Comparison of ENCODE assay signal across 8 cellular contexts in the genomic region with DNA sequence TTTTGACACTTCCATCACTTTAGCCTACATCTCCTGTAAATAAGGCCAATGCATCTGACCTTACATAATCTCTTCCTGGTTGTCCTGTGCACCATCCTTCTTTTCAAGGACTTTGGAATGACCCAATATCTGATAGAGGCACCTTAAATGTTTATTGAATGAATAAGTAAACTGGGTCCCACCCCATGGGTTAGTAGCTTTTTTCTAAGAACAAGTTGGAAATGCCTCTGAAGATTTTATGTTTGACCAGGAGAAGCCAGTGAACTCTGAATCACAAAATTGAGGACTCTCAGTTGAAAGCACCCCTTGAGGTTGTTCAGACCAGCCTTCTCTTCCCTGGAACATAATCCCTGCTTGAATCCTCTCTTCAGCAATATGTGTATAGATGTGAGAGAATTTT. TPM values are rescaled to one million over a fixed set of nuclear protein-coding genes. Genes with fewer than 3 reads are reported as not detected.
A peak's percentile ranks its signal among the peaks of the same experiment; 100 is the strongest.
DNase-seq lines count a peak whose midpoint lies in the region; ATAC-seq and TF ChIP-seq lines count a peak whose summit lies in the region.

No MANE protein-coding gene starts in this region.

- H3K4me1 ChIP-seq in endocrine pancreas (ENCODE audit: control insufficient read depth, insufficient read depth, low read length) (peaks cover 8% of the 10 kb centered on the region), neutrophil (ENCODE audit: control insufficient read depth in 1 of 2, insufficient read depth in 1 of 2, low read depth in 1 of 2, low read length in 1 of 2) (peaks cover 22 to 30% of the 10 kb centered on the region in 2 experiments)

- H3K27ac ChIP-seq in neutrophil, result peak overlapping the region; percentile 89

- TF ChIP-seq CTCF in BJ (IDR thresholded peaks at IDR 0.05; ENCODE audit: insufficient read depth, low read depth, low read length), result no peak
- no peak for TF ChIP-seq CTCF in NB4 (IDR thresholded peaks at IDR 0.05; ENCODE audit: low read depth, low read length)
- no peak for TF ChIP-seq CTCF in neutrophil (IDR thresholded peaks at IDR 0.05)

- H3K9ac ChIP-seq in endocrine pancreas (ENCODE audit: control insufficient read depth, insufficient read depth, low read length), result no peak overlapping the region

- POLR2A ChIA-PET in BJ (lab: Charles Lee), result no interaction called here

- no peak for DNase-seq in BJ (ENCODE audit: low read depth)
- DNase-seq in NB4 (ENCODE audit: low read depth), result no peak
- DNase-seq in SKM-1 treated with dmso at 0.1 percent for 144 hours (lab: John Stamatoyannopoulos, UW; ENCODE audit: unreplicated experiment), result no peak

- no peak for TF ChIP-seq POLR2A in NB4 (IDR thresholded peaks at IDR 0.05; ENCODE audit: extremely low read depth, insufficient read length)

- no peaks in the 10 kb centered on the region for H3K27me3 ChIP-seq in BJ (ENCODE audit: control insufficient read depth, insufficient read depth, low read length)
- H3K27me3 ChIP-seq in endocrine pancreas (ENCODE audit: control insufficient read depth, insufficient read depth, low read length), result no peaks in the 10 kb centered on the region
- H3K27me3 ChIP-seq in neutrophil, result peaks cover 13% of the 10 kb centered on the region

- ATAC-seq in HG03045 (IDR thresholded peaks at IDR 0.05; ENCODE audit: unreplicated experiment), result no peak
- ATAC-seq in GM18498 (IDR thresholded peaks at IDR 0.05; ENCODE audit: unreplicated experiment), result no peak
- ATAC-seq in HG03135 (IDR thresholded peaks at IDR 0.05; ENCODE audit: unreplicated experiment), result no peak

- no peaks in the 10 kb centered on the region for H3K9me3 ChIP-seq in endocrine pancreas (ENCODE audit: control insufficient read depth, low read length)
- H3K9me3 ChIP-seq in neutrophil, result no peaks in the 10 kb centered on the region

- H3K4me3 ChIP-seq in BJ (ENCODE audit: low read depth, low read length), result peak overlapping the region; percentile 62
- peak overlapping the region; percentile 84 for H3K4me3 ChIP-seq in NB4 (ENCODE audit: low read depth, low read length)
- H3K4me3 ChIP-seq in endocrine pancreas (ENCODE audit: control insufficient read depth, insufficient read depth, low read length), result peak overlapping the region; percentile 89
- H3K4me3 ChIP-seq in neutrophil (ENCODE audit: low read depth in 1 of 2, low read length in 1 of 2), result peak overlapping the region; percentile 87 to 91

- H3K36me3 ChIP-seq in BJ (ENCODE audit: control insufficient read depth, insufficient read depth, low read length) (no peaks in the 10 kb centered on the region; the same call in none of the 2 replicates), endocrine pancreas (ENCODE audit: control insufficient read depth, insufficient read depth, low read length) (no peaks in the 10 kb centered on the region), neutrophil (peaks cover 3% of the 10 kb centered on the region)

- CTCF ChIA-PET in BJ (lab: Yijun Ruan, JAX), result interaction anchor here (1.2 to 5.3 kb wide), 6 partner anchors 8 to 54 kb away, joined by 3 to 29 read pairs (median 4); a partner anchor contains a TSS

RNA-seq across cellular contexts. Expression of a gene that starts 1.4 kb away (rescaled TPM):
- 50.7 and 58.5 TPM in 2 replicates for polyA plus RNA-seq in BJ (2011; rRNA removed)
- polyA minus RNA-seq in BJ (2011; rRNA and poly(A)+ RNA removed), result 21.9 and 34.6 TPM in 2 replicates

RNA-seq across cellular contexts. Expression of a gene that starts 21.1 kb away (rescaled TPM):
- 0.04 TPM in 1 of 2 replicates, not detected in the other for polyA plus RNA-seq in BJ (2011; rRNA removed)
- not detected in 2 replicates for polyA minus RNA-seq in BJ (2011; rRNA and poly(A)+ RNA removed)

RNA-seq across cellular contexts. Expression of a gene that starts 38.6 kb away (rescaled TPM):
- polyA plus RNA-seq in BJ (2011; rRNA removed), result 1.1 and 1.5 TPM in 2 replicates
- polyA minus RNA-seq in BJ (2011; rRNA and poly(A)+ RNA removed), result 0.98 and 2.5 TPM in 2 replicates

RNA-seq across cellular contexts. Expression of a gene that starts 50.7 kb away (rescaled TPM):
- polyA plus RNA-seq in BJ (2011; rRNA removed), result 5.2 and 5.5 TPM in 2 replicates
- 8.7 and 12.8 TPM in 2 replicates for polyA minus RNA-seq in BJ (2011; rRNA and poly(A)+ RNA removed)

RNA-seq across cellular contexts. Expression of a gene that starts 54.0 kb away (rescaled TPM):
- polyA plus RNA-seq in BJ (2011; rRNA removed), result 215 and 292 TPM in 2 replicates
- polyA minus RNA-seq in BJ (2011; rRNA and poly(A)+ RNA removed), result 111 and 156 TPM in 2 replicates
